8 cellular contexts compared by ENCODE assay signal in genomic region chr15:43225201-43225949, GRCh38. TPM values are rescaled to one million over a fixed set of nuclear protein-coding genes. Genes with fewer than 3 reads are reported as not detected.
A peak's percentile ranks its signal among the peaks of the same experiment; 100 is the strongest.
DNase-seq lines count a peak whose midpoint lies in the region; ATAC-seq and TF ChIP-seq lines count a peak whose summit lies in the region.

No MANE protein-coding gene starts in this region.

- ATAC-seq in body of pancreas (peak; percentile 78), HG03354 (IDR thresholded peaks at IDR 0.05; ENCODE audit: poor library complexity, severe bottlenecking, unreplicated experiment) (no peak)

- peak; percentile 52 to 73 (median 65) for TF ChIP-seq CTCF in body of pancreas (IDR thresholded peaks at IDR 0.05)

- no peaks in the 10 kb centered on the region for H3K4me1 ChIP-seq in body of pancreas

- no peaks in the 10 kb centered on the region for H3K36me3 ChIP-seq in body of pancreas (replicated peaks in 1 of 2; ENCODE audit: insufficient read depth in 1 of 2, low read depth in 2 of 2)

- no peak overlapping the region for H3K27ac ChIP-seq in body of pancreas

- DNase-seq in NCI-H2029 (lab: John Stamatoyannopoulos, UW) = peak; percentile 1
- DNase-seq in NCI-H2029 treated with DMSO at 0.1 percent for 48 hours (lab: John Stamatoyannopoulos, UW) = no peak
- DNase-seq in LoVo (ENCODE audit: low spot score) = peak; percentile 71
- peak; percentile 72 for DNase-seq in SKM-1 (lab: John Stamatoyannopoulos, UW; ENCODE audit: unreplicated experiment)
- DNase-seq in body of pancreas = peak; percentile 40 to 61 (median 57)
- peak; percentile 68 for DNase-seq in iPS-NIHi11 (ENCODE audit: low spot score)
- DNase-seq in stimulated activated CD4-positive, alpha-beta T cell treated with anti-CD3 and anti-CD28 coated beads, Interleukin-12 subunit alpha, Interleukin-12 subunit beta, amount 100 ng/mL, for 48 hours (ENCODE audit: low read depth in 2 of 3, low spot score in 1 of 3) = peak in 2 of 3 donors; percentile 13 to 56

- 33 to 41% methylated on average over 13 to 16 of the region's 16 CpGs for WGBS in body of pancreas, 2 donors

- H3K9me3 ChIP-seq in body of pancreas = no peaks in the 10 kb centered on the region

- H3K4me3 ChIP-seq in body of pancreas = no peak overlapping the region

- no peak for TF ChIP-seq POLR2A in body of pancreas (IDR thresholded peaks at IDR 0.05)

- H3K27me3 ChIP-seq in body of pancreas = no peaks in the 10 kb centered on the region

- intact Hi-C loops in body of pancreas (cut with DNase I) = loop anchor here (5.0 kb wide), 1 partner anchor 57 kb away; no protein-coding TSS in a partner anchor

RNA-seq across cellular contexts. Expression of gene EPB42, which starts 4.6 kb away (rescaled TPM):
- not detected for total RNA-seq in body of pancreas

RNA-seq across cellular contexts. Expression of gene CCNDBP1, which starts 40.2 kb away (rescaled TPM):
- total RNA-seq in body of pancreas = 10 to 100 TPM; 15.5 to 37.1 TPM

RNA-seq across cellular contexts. Expression of gene TGM5, which starts 41.4 kb away (rescaled TPM):
- not detected for total RNA-seq in body of pancreas
